Comparison of ENCODE assay signal across 8 cellular contexts in genomic region chr9:121286973-121287721, GRCh38. TPM values are rescaled to one million over a fixed set of nuclear protein-coding genes. Genes with fewer than 3 reads are reported as not detected.
DNase-seq lines count a peak whose midpoint lies in the region; ATAC-seq and TF ChIP-seq lines count a peak whose summit lies in the region.

No MANE protein-coding gene starts in this region.

- H3K9me3 Mint-ChIP-seq in activated T-helper 17 cell treated with anti-CD3 and anti-CD28 coated beads, Interleukin-2, amount 50 U/mL, for 72 hours = no peaks in the 10 kb centered on the region
- H3K9me3 Mint-ChIP-seq in osteocyte (ENCODE audit: unreplicated experiment) = no peaks in the 10 kb centered on the region

- no peaks in the 10 kb centered on the region for H3K79me2 ChIP-seq in Loucy (ENCODE audit: insufficient read depth, low read length)

- H3K4me3 Mint-ChIP-seq in activated T-helper 17 cell treated with anti-CD3 and anti-CD28 coated beads, Interleukin-2, amount 50 U/mL, for 72 hours = no peak overlapping the region
- peak overlapping the region; percentile 40 for H3K4me3 Mint-ChIP-seq in osteocyte (ENCODE audit: unreplicated experiment)

- no peaks in the 10 kb centered on the region; the same call in 1 of the 2 replicates for H3K36me3 ChIP-seq in Loucy (ENCODE audit: insufficient read depth, low read length)

- intact Hi-C loops in Right ventricle myocardium inferior (cut with DNase I) = loop anchor here (2.0 kb wide), 1 partner anchor 34 kb away; no protein-coding TSS in a partner anchor

- H4K20me1 ChIP-seq in Loucy (ENCODE audit: insufficient read depth, low read length, poor library complexity, severe bottlenecking) = no peaks in the 10 kb centered on the region

- H3K27ac Mint-ChIP-seq in activated T-helper 17 cell treated with anti-CD3 and anti-CD28 coated beads, Interleukin-2, amount 50 U/mL, for 72 hours = peak overlapping the region; percentile 75
- H3K27ac Mint-ChIP-seq in osteocyte (ENCODE audit: unreplicated experiment) = peak overlapping the region; percentile 99

- peaks cover 11% of the 10 kb centered on the region for H3K4me1 ChIP-seq in Loucy (ENCODE audit: insufficient read depth, low read length, poor library complexity, severe bottlenecking)

- H3K9me2 ChIP-seq in Loucy (replicated peaks; ENCODE audit: low read depth, low read length) = no peaks in the 10 kb centered on the region

- H2AFZ ChIP-seq in Loucy (ENCODE audit: low read length) = no peak overlapping the region

- no peaks in the 10 kb centered on the region for H3F3A ChIP-seq in Loucy (ENCODE audit: low read depth)

- H3K9ac ChIP-seq in Loucy (ENCODE audit: low read depth, low read length, poor library complexity, severe bottlenecking) = no peak overlapping the region

- no peaks in the 10 kb centered on the region for H3K36me3 Mint-ChIP-seq in activated T-helper 17 cell treated with anti-CD3 and anti-CD28 coated beads, Interleukin-2, amount 50 U/mL, for 72 hours (ENCODE audit: low read depth)
- peaks cover 16% of the 10 kb centered on the region for H3K36me3 Mint-ChIP-seq in osteocyte (ENCODE audit: unreplicated experiment)

- no peaks in the 10 kb centered on the region for H3K27me3 Mint-ChIP-seq in activated T-helper 17 cell treated with anti-CD3 and anti-CD28 coated beads, Interleukin-2, amount 50 U/mL, for 72 hours
- H3K27me3 Mint-ChIP-seq in osteocyte (ENCODE audit: unreplicated experiment) = no peaks in the 10 kb centered on the region

- no peaks in the 10 kb centered on the region for H3K9me3 ChIP-seq in Loucy (ENCODE audit: insufficient read depth, low read depth, low read length)

- DNase-seq in Daoy (ENCODE audit: low read depth) = peak; percentile 99
- DNase-seq in Right ventricle myocardium inferior (ENCODE audit: missing footprints) = peak; percentile 89
- peak; percentile 92 for DNase-seq in osteocyte (ENCODE audit: extremely low spot score, unreplicated experiment)
- DNase-seq in NCI-H187 (lab: John Stamatoyannopoulos, UW) = no peak
- DNase-seq in effector CD4-positive, alpha-beta T cell = no peak

- no peak overlapping the region for H3K4me3 ChIP-seq in Loucy (ENCODE audit: low read length, poor library complexity, severe bottlenecking)

- no peaks in the 10 kb centered on the region for H3K27me3 ChIP-seq in Loucy (ENCODE audit: insufficient read depth, low read length, poor library complexity, severe bottlenecking)

- peak; percentile 78 for ATAC-seq in activated T-helper 17 cell treated with anti-CD3 and anti-CD28 coated beads, Interleukin-2, amount 50 U/mL, for 72 hours (replicated peaks)
- ATAC-seq in Right ventricle myocardium inferior (peak; percentile 71), HG03439 (IDR thresholded peaks at IDR 0.05; ENCODE audit: unreplicated experiment) (no peak)

- TF ChIP-seq CTCF in Loucy (conservative IDR thresholded peaks at IDR 0.05; ENCODE audit: low read length) (peak; percentile 20; the same call in 1 of the 2 replicates), osteocyte (IDR thresholded peaks at IDR 0.05) (no peak)

- peaks cover 5% of the 10 kb centered on the region for H3K4me1 Mint-ChIP-seq in activated T-helper 17 cell treated with anti-CD3 and anti-CD28 coated beads, Interleukin-2, amount 50 U/mL, for 72 hours
- peaks cover 69% of the 10 kb centered on the region for H3K4me1 Mint-ChIP-seq in osteocyte (ENCODE audit: unreplicated experiment)

- H3K4me2 ChIP-seq in Loucy (ENCODE audit: low read depth, low read length, poor library complexity, severe bottlenecking) = no peak overlapping the region

RNA-seq across cellular contexts. Expression of gene GSN, which starts 19.2 kb away (rescaled TPM):
- total RNA-seq in Daoy (2014; rRNA removed; shearing (Covaris generic)) = 94.4 and 95.2 TPM in 2 replicates
- total RNA-seq in activated T-helper 17 cell treated with anti-CD3 and anti-CD28 coated beads, Interleukin-2, amount 50 U/mL, for 72 hours = 1 to 10 TPM; 5.1 to 5.6 TPM
- total RNA-seq in Right ventricle myocardium inferior (966 TPM), osteocyte (235 and 249 TPM in 2 replicates)

Comparison
In these comparisons a context has a peak if more than half of its experiments do, and no peak if none do; other contexts are left out.
1. DNase-seq: peak in Daoy (single experiment), Right ventricle myocardium inferior (single experiment) and osteocyte (single experiment); none in NCI-H187 (0 of 2) and effector CD4-positive, alpha-beta T cell (single experiment).
2. RNA of gene GSN, which starts 19.2 kb away (total RNA-seq): 966 TPM in Right ventricle myocardium inferior (single experiment), 235 to 249 TPM in osteocyte and 94.4 to 95.2 TPM in Daoy; 5.1 to 5.6 TPM in activated T-helper 17 cell treated with anti-CD3 and anti-CD28 coated beads, Interleukin-2, amount 50 U/mL, for 72 hours; every median in the first group is over 10 times any median in the second.